In genomic region chr6:43393597-43393996, GRCh38 we compare ENCODE assay signal across 14 cellular contexts. TPM values are rescaled to one million over a fixed set of nuclear protein-coding genes. Genes with fewer than 3 reads are reported as not detected.
DNase-seq lines count a peak whose midpoint lies in the region; ATAC-seq and TF ChIP-seq lines count a peak whose summit lies in the region.
"Had no signal": no experiment of that assay in that cellular context is flagged by ENCODE, and none has a peak within 500 bp of the region (broad histone marks: within the 10 kb centered on the region; RNA-seq: fewer than 3 reads in every experiment).

No MANE protein-coding gene starts in this region.

- no peak for ATAC-seq in WTC11
- no peak for ATAC-seq in natural killer cell

- CTCF ChIA-PET in WTC11 (lab: Charles Lee) = interaction anchor here (0.6 to 0.8 kb wide), 2 partner anchors 38 to 899 kb away, joined by 3 read pairs; no protein-coding TSS in a partner anchor

- peaks cover 48% of the 10 kb centered on the region for H3K4me1 Mint-ChIP-seq in WTC11
- peaks cover 51 to 53% of the 10 kb centered on the region in 2 donors for H3K4me1 Mint-ChIP-seq in natural killer cell

- no peaks in the 10 kb centered on the region for H4K20me1 ChIP-seq in Loucy (ENCODE audit: insufficient read depth, low read length, poor library complexity, severe bottlenecking)

- H3K27ac Mint-ChIP-seq in WTC11 (peak overlapping the region; percentile 22; the same call in 1 of the 2 replicates), natural killer cell (no peak overlapping the region)

- no peaks in the 10 kb centered on the region for H3K79me2 ChIP-seq in Loucy (ENCODE audit: insufficient read depth, low read length)

- H3K4me2 ChIP-seq in Loucy (ENCODE audit: low read depth, low read length, poor library complexity, severe bottlenecking) = peak overlapping the region; percentile 77

- H3K9ac ChIP-seq in Loucy (ENCODE audit: low read depth, low read length, poor library complexity, severe bottlenecking) = no peak overlapping the region

- H3K9me3 Mint-ChIP-seq in WTC11 (no peaks in the 10 kb centered on the region), natural killer cell (no peaks in the 10 kb centered on the region)

- H3K27me3 ChIP-seq in GM06990 (replicated peaks; ENCODE audit: control insufficient read depth, insufficient read depth, low read length) (no peaks in the 10 kb centered on the region), Loucy (ENCODE audit: insufficient read depth, low read length, poor library complexity, severe bottlenecking) (peaks cover 28% of the 10 kb centered on the region)

- intact Hi-C loops in natural killer cell (cut with micrococcal nuclease) = loop anchor here (5.0 kb wide), 1 partner anchor 34 kb away; the partner anchor contains the start of gene ABCC10

- H3K4me3 ChIP-seq in GM06990 (replicated peaks; ENCODE audit: low read depth, low read length) (peak overlapping the region; percentile 41), Loucy (ENCODE audit: low read length, poor library complexity, severe bottlenecking) (no peak overlapping the region)
- H3K4me3 ChIP-seq: SK-N-MC had no signal

- H3K9me3 ChIP-seq in Loucy (ENCODE audit: insufficient read depth, low read depth, low read length) = no peaks in the 10 kb centered on the region

- H3F3A ChIP-seq in Loucy (ENCODE audit: low read depth) = no peaks in the 10 kb centered on the region

- H3K36me3 ChIP-seq in GM06990 (ENCODE audit: control insufficient read depth, insufficient read depth, low read length) = no peaks in the 10 kb centered on the region
- H3K36me3 ChIP-seq in Loucy (ENCODE audit: insufficient read depth, low read length) = no peaks in the 10 kb centered on the region

- H3K9me2 ChIP-seq in Loucy (replicated peaks; ENCODE audit: low read depth, low read length) = no peaks in the 10 kb centered on the region

- POLR2A ChIA-PET in WTC11 (lab: Charles Lee) = no interaction called here

- no peak overlapping the region for H3K4me3 Mint-ChIP-seq in WTC11
- H3K4me3 Mint-ChIP-seq in natural killer cell = peak overlapping the region; percentile 64

- H2AFZ ChIP-seq in Loucy (ENCODE audit: low read length) = no peak overlapping the region

- peaks cover 32% of the 10 kb centered on the region for H3K4me1 ChIP-seq in Loucy (ENCODE audit: insufficient read depth, low read length, poor library complexity, severe bottlenecking)

- H3K36me3 Mint-ChIP-seq in WTC11 (no peaks in the 10 kb centered on the region), natural killer cell (no peaks in the 10 kb centered on the region)

- TF ChIP-seq CTCF in GM06990 (IDR thresholded peaks at IDR 0.05; ENCODE audit: insufficient read depth, low read length, poor library complexity, severe bottlenecking) (no peak), Loucy (conservative IDR thresholded peaks at IDR 0.05; ENCODE audit: low read length) (no peak), WTC11 (IDR thresholded peaks at IDR 0.05) (no peak), natural killer cell (IDR thresholded peaks at IDR 0.05) (no peak)

- DNase-seq in GM06990 (ENCODE audit: extremely low read depth, insufficient read length) = no peak
- DNase-seq in WTC11 (ENCODE audit: low spot score) = no peak
- DNase-seq in natural killer cell = no peak
- DNase-seq in D341Med (ENCODE audit: low spot score) = no peak
- no peak for DNase-seq in SKM-1 (lab: John Stamatoyannopoulos, UW; ENCODE audit: unreplicated experiment)
- no peak for DNase-seq in NCI-H2107 (lab: John Stamatoyannopoulos, UW)
- no peak for DNase-seq in NCI-H1436 (lab: John Stamatoyannopoulos, UW)
- DNase-seq: activated CD4-positive, CD25-positive, alpha-beta regulatory T cell treated with anti-CD3 and anti-CD28 coated beads, Interleukin-2, amount 50 U/mL, for 72 hours; activated T-cell treated with anti-CD3 and anti-CD28 coated beads for 4 hours; aorta; NCI-H187; NCI-H774 had no signal

- no peaks in the 10 kb centered on the region; the same call in 1 of the 2 replicates for H3K27me3 Mint-ChIP-seq in WTC11 (ENCODE audit: low read depth)
- H3K27me3 Mint-ChIP-seq in natural killer cell (ENCODE audit: low read depth in 2 of 2) = peaks cover 54 to 66% of the 10 kb centered on the region in 2 donors

TF ChIP-seq in WTC11, 78 proteins besides CTCF, POLR2A, EP300 and RAD21:
- TF ChIP-seq GTF2I (CRISPR knock-in tag; conservative IDR thresholded peaks at IDR 0.05) (no peak), ZNF263 (CRISPR knock-in tag; IDR thresholded peaks at IDR 0.05; ENCODE audit: low read depth) (no peak)

RNA-seq across cellular contexts. Expression of gene ZNF318, which starts 24.1 kb away (rescaled TPM):
- 19.0 to 24.3 TPM (median 19.7 TPM) in 3 replicates for total RNA-seq in WTC11 (2021)
- 10 to 100 TPM; 34.6 to 45.9 (median 43.0) TPM for total RNA-seq in natural killer cell

RNA-seq across cellular contexts. Expression of gene ABCC10, which starts 33.7 kb away (rescaled TPM):
- total RNA-seq in WTC11 (2021) = 23.8 to 26.6 TPM (median 25.5 TPM) in 3 replicates
- 10 to 100 TPM; 74.6 to 90.5 (median 81.9) TPM for total RNA-seq in natural killer cell
